Comparison of ENCODE assay signal across 8 cellular contexts in the genomic region with DNA sequence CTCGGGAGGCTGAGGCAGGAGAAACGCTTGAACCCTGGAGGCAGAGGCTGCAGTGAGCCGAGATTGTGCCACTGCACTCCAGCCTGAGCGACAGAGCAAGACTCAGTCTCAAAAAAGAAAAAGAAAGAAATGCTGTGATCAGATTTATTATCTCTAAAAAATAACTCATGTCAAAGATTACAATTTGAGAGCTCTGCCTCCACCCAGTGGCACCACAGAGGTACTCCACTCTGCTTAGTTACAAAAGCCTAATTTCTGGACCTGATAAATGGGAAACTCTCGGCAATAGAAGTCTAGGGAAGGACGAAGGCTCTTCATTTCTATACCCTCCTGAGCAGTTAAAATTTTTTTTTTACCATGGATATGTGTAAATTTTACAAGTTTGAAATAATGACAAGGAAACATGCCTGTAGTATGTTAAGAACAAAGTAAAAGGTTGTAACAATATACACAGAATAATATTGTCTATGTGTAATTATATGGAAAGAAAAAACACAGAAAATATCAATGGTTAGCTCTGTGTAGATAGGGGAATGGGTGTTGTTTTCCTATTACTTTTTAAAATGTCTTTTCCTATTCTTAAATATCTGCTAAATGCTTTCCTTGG.
A peak's percentile ranks its signal among the peaks of the same experiment; 100 is the strongest.
DNase-seq lines count a peak whose midpoint lies in the region; ATAC-seq and TF ChIP-seq lines count a peak whose summit lies in the region.

No MANE protein-coding gene starts in this region.

- H3K4me1 Mint-ChIP-seq in activated naive CD4-positive, alpha-beta T cell treated with anti-CD3 and anti-CD28 coated beads, Interleukin-2, amount 10 ng/mL, durations not matched to agents 7 days and 5 days, result peaks cover 7% of the 10 kb centered on the region

- no peaks in the 10 kb centered on the region for H3K27me3 Mint-ChIP-seq in activated naive CD4-positive, alpha-beta T cell treated with anti-CD3 and anti-CD28 coated beads, Interleukin-2, amount 10 ng/mL, durations not matched to agents 7 days and 5 days

- H3K4me1 ChIP-seq in KMS-11 (ENCODE audit: low read depth, poor library complexity, severe bottlenecking) (peaks cover 17% of the 10 kb centered on the region), SJCRH30 (no peaks in the 10 kb centered on the region)

- H3K79me2 ChIP-seq in KMS-11 (ENCODE audit: insufficient read depth, low read depth), result no peaks in the 10 kb centered on the region

- H3K4me2 ChIP-seq in KMS-11, result no peak overlapping the region

- ATAC-seq in GM21717 (IDR thresholded peaks at IDR 0.05; ENCODE audit: unreplicated experiment) (peak; percentile 83), HG03045 (IDR thresholded peaks at IDR 0.05; ENCODE audit: unreplicated experiment) (no peak)

- TF ChIP-seq CTCF in KMS-11 (conservative IDR thresholded peaks at IDR 0.05; ENCODE audit: low read depth, low read length), result peak; percentile 69

- peaks cover 21% of the 10 kb centered on the region for H3K36me3 Mint-ChIP-seq in activated naive CD4-positive, alpha-beta T cell treated with anti-CD3 and anti-CD28 coated beads, Interleukin-2, amount 10 ng/mL, durations not matched to agents 7 days and 5 days

- CTCF ChIA-PET in activated naive CD4-positive, alpha-beta T cell treated with anti-CD3 and anti-CD28 coated beads, Interleukin-2, amount 10 ng/mL, durations not matched to agents 7 days and 5 days (lab: Charles Lee), result interaction anchor here (1.0 to 2.1 kb wide), 9 partner anchors 9 to 595 kb away, joined by 3 to 8 read pairs (median 5); partner anchors contain the start of genes STIM2 and TBC1D19

- no peaks in the 10 kb centered on the region for H3K9me3 Mint-ChIP-seq in activated naive CD4-positive, alpha-beta T cell treated with anti-CD3 and anti-CD28 coated beads, Interleukin-2, amount 10 ng/mL, durations not matched to agents 7 days and 5 days

- no peak overlapping the region for H3K27ac Mint-ChIP-seq in activated naive CD4-positive, alpha-beta T cell treated with anti-CD3 and anti-CD28 coated beads, Interleukin-2, amount 10 ng/mL, durations not matched to agents 7 days and 5 days

- DNase-seq in Daoy (ENCODE audit: low read depth), result peak; percentile 44
- peak; percentile 58 to 75 for DNase-seq in SJCRH30
- peak; percentile 73 for DNase-seq in activated naive CD4-positive, alpha-beta T cell treated with anti-CD3 and anti-CD28 coated beads, Interleukin-2, amount 10 ng/mL, durations not matched to agents 7 days and 5 days
- peak; percentile 29 to 87 (median 72) for DNase-seq in head of caudate nucleus
- DNase-seq in putamen (ENCODE audit: low spot score), result peak; percentile 71

- H3K4me3 ChIP-seq in KMS-11 (IDR thresholded peaks at IDR 0.05; ENCODE audit: insufficient read depth, low read depth, low read length) (no peak overlapping the region), SJCRH30 (no peak overlapping the region)

- H3K27ac ChIP-seq in KMS-11 (no peak overlapping the region), SJCRH30 (no peak overlapping the region)

- H3K27me3 ChIP-seq in KMS-11 (ENCODE audit: insufficient read depth, low read depth), result no peaks in the 10 kb centered on the region
- H3K27me3 ChIP-seq in SJCRH30, result no peaks in the 10 kb centered on the region

- no peaks in the 10 kb centered on the region for H3K9me3 ChIP-seq in SJCRH30 (replicated peaks)

- H2AFZ ChIP-seq in KMS-11 (ENCODE audit: low read depth), result no peak overlapping the region

- intact Hi-C loops in head of caudate nucleus (cut with DNase I), result no loop called here

- H3K9ac ChIP-seq in KMS-11, result no peak overlapping the region

- H3K4me3 Mint-ChIP-seq in activated naive CD4-positive, alpha-beta T cell treated with anti-CD3 and anti-CD28 coated beads, Interleukin-2, amount 10 ng/mL, durations not matched to agents 7 days and 5 days, result no peak overlapping the region

- H3K36me3 ChIP-seq in KMS-11 (ENCODE audit: insufficient read depth) (no peaks in the 10 kb centered on the region), SJCRH30 (peaks cover 8% of the 10 kb centered on the region; the same call in 1 of the 2 replicates)

- H4K20me1 ChIP-seq in KMS-11 (ENCODE audit: insufficient read depth), result no peaks in the 10 kb centered on the region
